In genomic region chr13:62643799-62644484, GRCh38 we compare ENCODE assay signal across 13 cellular contexts.
DNase-seq lines count a peak whose midpoint lies in the region; ATAC-seq and TF ChIP-seq lines count a peak whose summit lies in the region.
"Had no signal": no experiment of that assay in that cellular context is flagged by ENCODE, and none has a peak within 500 bp of the region (broad histone marks: within the 10 kb centered on the region; RNA-seq: fewer than 3 reads in every experiment).

No MANE protein-coding gene starts in this region.

- CTCF ChIA-PET in WTC11 (lab: Charles Lee), result no interaction called here

- no peaks in the 10 kb centered on the region for H3K36me3 ChIP-seq in mucosa of descending colon (ENCODE audit: low read depth)
- H3K36me3 ChIP-seq: prostate gland had no signal

- intact Hi-C loops in mucosa of descending colon (cut with DNase I, micrococcal nuclease), result no loop called here

- H3K4me3 Mint-ChIP-seq in WTC11, result no peak overlapping the region
- no peak overlapping the region for H3K4me3 Mint-ChIP-seq in activated T-cell treated with anti-CD3 and anti-CD28 coated beads, Interleukin-2, amount 50 U/mL, for 4 hours
- H3K4me3 Mint-ChIP-seq: B cell had no signal

- peaks cover 31% of the 10 kb centered on the region for H3K9me3 ChIP-seq in mucosa of descending colon
- H3K9me3 ChIP-seq: prostate gland had no signal

- H3K4me1 Mint-ChIP-seq in WTC11, result peaks cover 20% of the 10 kb centered on the region
- H3K4me1 Mint-ChIP-seq in activated T-cell treated with anti-CD3 and anti-CD28 coated beads, Interleukin-2, amount 50 U/mL, for 4 hours (ENCODE audit: low read depth), result no peaks in the 10 kb centered on the region
- H3K4me1 Mint-ChIP-seq: B cell had no signal

- no peak overlapping the region for H3K4me3 ChIP-seq in mucosa of descending colon
- H3K4me3 ChIP-seq: GM23248, prostate gland had no signal

- POLR2A ChIA-PET in WTC11 (lab: Charles Lee), result no interaction called here

- peaks cover 11% of the 10 kb centered on the region for H3K9me3 Mint-ChIP-seq in WTC11
- H3K9me3 Mint-ChIP-seq in activated T-cell treated with anti-CD3 and anti-CD28 coated beads, Interleukin-2, amount 50 U/mL, for 4 hours, result peaks cover 18% of the 10 kb centered on the region

- H3K27ac Mint-ChIP-seq in WTC11, result peak overlapping the region; percentile 19; the same call in 1 of the 2 replicates
- H3K27ac Mint-ChIP-seq: activated T-helper 2 cell treated with anti-CD3 and anti-CD28 coated beads, Interferon-gamma antibody, Interleukin-2, Interleukin-4, amounts not matched to agents 10 μg/mL and 5 μg/mL and 100 μg/mL, durations not matched to agents 14 hours and 24 hours and 36 hours; B cell had no signal

- peak; percentile 18 for DNase-seq in WTC11 (ENCODE audit: low spot score)
- no peak for DNase-seq in AG08395 (ENCODE audit: low spot score)
- no peak for DNase-seq in mucosa of descending colon
- DNase-seq in activated T-cell treated with anti-CD3 and anti-CD28 coated beads, Interleukin-2, amount 50 U/mL, for 4 hours, result no peak
- DNase-seq: midbrain had no signal

- no peaks in the 10 kb centered on the region for H3K4me1 ChIP-seq in mucosa of descending colon (ENCODE audit: low read depth)
- H3K4me1 ChIP-seq: prostate gland had no signal

- TF ChIP-seq CTCF in WTC11 (IDR thresholded peaks at IDR 0.05) (no peak), mucosa of descending colon (IDR thresholded peaks at IDR 0.05) (no peak)

- H3K27me3 Mint-ChIP-seq in WTC11 (ENCODE audit: low read depth), result no peaks in the 10 kb centered on the region
- no peaks in the 10 kb centered on the region for H3K27me3 Mint-ChIP-seq in activated T-cell treated with anti-CD3 and anti-CD28 coated beads, Interleukin-2, amount 50 U/mL, for 4 hours (ENCODE audit: low read depth)
- H3K27me3 Mint-ChIP-seq: B cell had no signal

- peaks cover 5% of the 10 kb centered on the region for H3K36me3 Mint-ChIP-seq in WTC11
- no peaks in the 10 kb centered on the region for H3K36me3 Mint-ChIP-seq in activated T-cell treated with anti-CD3 and anti-CD28 coated beads, Interleukin-2, amount 50 U/mL, for 4 hours (ENCODE audit: insufficient read depth)

- peak; percentile 59 for ATAC-seq in GM18505 (IDR thresholded peaks at IDR 0.05; ENCODE audit: unreplicated experiment)
- peak; percentile 67 for ATAC-seq in GM21619 (IDR thresholded peaks at IDR 0.05; ENCODE audit: unreplicated experiment)
- ATAC-seq in HG03159 (IDR thresholded peaks at IDR 0.05; ENCODE audit: unreplicated experiment), result peak; percentile 72
- ATAC-seq in WTC11, result peak; percentile 96
- ATAC-seq in GM21529 (IDR thresholded peaks at IDR 0.05; ENCODE audit: unreplicated experiment), result no peak
- no peak for ATAC-seq in mucosa of descending colon
- no peak for ATAC-seq in activated T-cell treated with anti-CD3 and anti-CD28 coated beads, Interleukin-2, amount 50 U/mL, for 4 hours

- no peak for TF ChIP-seq POLR2A in GM18505 (IDR thresholded peaks at IDR 0.05; ENCODE audit: borderline replicate concordance, extremely low read depth, insufficient read depth, insufficient read length)

TF ChIP-seq in WTC11, 78 proteins besides CTCF, POLR2A, EP300 and RAD21 (continues in another document):
- TF ChIP-seq CDX4 (CRISPR knock-in tag; IDR thresholded peaks at IDR 0.05; ENCODE audit: borderline replicate concordance), result no peak
- TF ChIP-seq GTF2I (CRISPR knock-in tag; conservative IDR thresholded peaks at IDR 0.05), result no peak
- no peak for TF ChIP-seq HMGXB4 (CRISPR knock-in tag; IDR thresholded peaks at IDR 0.05)
- TF ChIP-seq MYBL2 (CRISPR knock-in tag; IDR thresholded peaks at IDR 0.05), result no peak
- no peak for TF ChIP-seq ZNF219 (CRISPR knock-in tag; IDR thresholded peaks at IDR 0.05; ENCODE audit: borderline replicate concordance)
- TF ChIP-seq GRHL2 (CRISPR knock-in tag; IDR thresholded peaks at IDR 0.05; ENCODE audit: insufficient replicate concordance, severe bottlenecking), result no peak
- no peak for TF ChIP-seq AR (CRISPR knock-in tag; IDR thresholded peaks at IDR 0.05)
- TF ChIP-seq MAX (CRISPR knock-in tag; IDR thresholded peaks at IDR 0.05), result no peak
- TF ChIP-seq JUN (CRISPR knock-in tag; IDR thresholded peaks at IDR 0.05), result no peak
- TF ChIP-seq OVOL2 (CRISPR knock-in tag; IDR thresholded peaks at IDR 0.05; ENCODE audit: borderline replicate concordance), result no peak
- no peak for TF ChIP-seq ZNF263 (CRISPR knock-in tag; IDR thresholded peaks at IDR 0.05; ENCODE audit: low read depth)
- TF ChIP-seq RORB (CRISPR knock-in tag; IDR thresholded peaks at IDR 0.05), result no peak
- TF ChIP-seq FOXP4 (CRISPR knock-in tag; IDR thresholded peaks at IDR 0.05), result no peak
- TF ChIP-seq E2F4 (CRISPR knock-in tag; IDR thresholded peaks at IDR 0.05; ENCODE audit: borderline replicate concordance, low read depth), result no peak

Comparison
In these comparisons a context has a peak if more than half of its experiments do, and no peak if none do; other contexts are left out.
1. ATAC-seq: peak in GM18505 (single experiment), GM21619 (single experiment), HG03159 (single experiment) and WTC11 (single experiment); none in GM21529 (single experiment), mucosa of descending colon (single experiment) and activated T-cell treated with anti-CD3 and anti-CD28 coated beads, Interleukin-2, amount 50 U/mL, for 4 hours (0 of 2).